Comparison of ENCODE assay signal across 7 cellular contexts in the genomic region with DNA sequence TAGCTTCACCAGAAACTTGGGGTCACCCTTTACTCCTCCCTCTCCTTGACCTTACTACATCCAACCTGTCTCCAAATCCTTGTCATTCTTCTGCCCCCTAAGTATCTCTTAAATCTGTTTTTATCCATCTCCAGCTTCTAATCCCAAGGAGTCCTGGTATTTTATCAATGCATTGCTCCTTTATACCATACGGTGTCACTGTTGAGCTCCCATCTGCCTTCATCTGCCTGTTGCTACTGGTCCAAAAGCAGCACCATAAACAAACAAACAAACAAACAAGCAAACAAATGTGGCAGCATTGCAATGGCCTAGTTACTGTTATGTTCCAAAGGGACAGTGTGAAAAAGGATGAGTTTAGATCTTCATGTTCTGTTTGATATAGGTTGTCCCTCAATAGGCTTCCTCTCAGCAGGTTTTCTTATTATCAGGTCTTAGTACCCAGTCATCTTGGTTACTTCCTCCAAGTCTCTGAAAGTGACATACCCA. TPM values are rescaled to one million over a fixed set of nuclear protein-coding genes. Genes with fewer than 3 reads are reported as not detected.
DNase-seq lines count a peak whose midpoint lies in the region; ATAC-seq and TF ChIP-seq lines count a peak whose summit lies in the region.

No MANE protein-coding gene starts in this region.

- RAD21 ChIA-PET in HCT116 (lab: Charles Lee; ENCODE audit: low non-redundant PET in 1 of 2, low total read pairs in 2 of 2, uncharacterized antibody in 2 of 2, unreplicated experiment in 2 of 2): interaction anchor here in 1 of 2 experiments (0.7 to 1.6 kb wide), 4 partner anchors 136 to 296 kb away, joined by 3 to 7 read pairs (median 6); partner anchors contain the start of gene MRPL17

- H3K4me1 ChIP-seq in HCT116 (ENCODE audit: control insufficient read depth in 1 of 2, insufficient read depth in 2 of 2, low read length in 2 of 2) (no peaks in the 10 kb centered on the region), tibial nerve (no peaks in the 10 kb centered on the region)

- no peak overlapping the region for H3K4me2 ChIP-seq in HCT116 (ENCODE audit: low read length)

- DNase-seq in EH (ENCODE audit: low read depth): peak; percentile 63
- peak; percentile 45 for DNase-seq in HCT116 (ENCODE audit: low read depth, low spot score)
- peak; percentile 9 to 41 for DNase-seq in NCI-H526 (lab: John Stamatoyannopoulos, UW)
- DNase-seq in T47D (ENCODE audit: low read depth in 1 of 2, low spot score in 1 of 2): peak; percentile 23 to 53
- DNase-seq in kidney epithelial cell (ENCODE audit: low read depth): no peak
- peak in 1 of 2 donors; percentile 50 for DNase-seq in tibial nerve (ENCODE audit: low spot score in 2 of 2)
- no peak for DNase-seq in COR-L47 (lab: John Stamatoyannopoulos, UW)

- POLR2A ChIA-PET in HCT116 (lab: Charles Lee): no interaction called here

- no peak overlapping the region for H2AFZ ChIP-seq in HCT116 (ENCODE audit: low read depth, low read length, poor library complexity, severe bottlenecking)

- H3K9me3 ChIP-seq in HCT116 (ENCODE audit: control insufficient read depth in 1 of 2, insufficient read depth in 1 of 2, low read depth in 1 of 2, low read length in 2 of 2) (no peaks in the 10 kb centered on the region), tibial nerve (no peaks in the 10 kb centered on the region)

- no TSS peak for BruUV-seq in HCT116 (replicated peaks; lab: Mats Ljungman, UMichigan)

- TF ChIP-seq POLR2A in HCT116 (IDR thresholded peaks at IDR 0.05; ENCODE audit: borderline replicate concordance, extremely low read depth, insufficient read depth, insufficient read length): no peak
- no peak for TF ChIP-seq POLR2A in tibial nerve (IDR thresholded peaks at IDR 0.05)

- H4K20me1 ChIP-seq in HCT116 (ENCODE audit: insufficient read depth): no peaks in the 10 kb centered on the region

- no peaks in the 10 kb centered on the region for H3K9me2 ChIP-seq in HCT116 (ENCODE audit: insufficient read depth)

- TF ChIP-seq CTCF in HCT116 (IDR thresholded peaks at IDR 0.05 in 2 of 3, conservative IDR thresholded peaks at IDR 0.05 in 1 of 3; ENCODE audit: borderline replicate concordance in 1 of 3, insufficient read depth in 1 of 3, low read depth in 2 of 3, low read length in 2 of 3) (peak; percentile 72 to 86 (median 82)), kidney epithelial cell (IDR thresholded peaks at IDR 0.05; ENCODE audit: insufficient read depth, low read length, poor library complexity, severe bottlenecking) (peak; percentile 76), tibial nerve (IDR thresholded peaks at IDR 0.05) (peak; percentile 55 to 84 (median 65))

- no peak overlapping the region for H3K9ac ChIP-seq in HCT116 (ENCODE audit: low read length)

- ATAC-seq in HCT116: peak; percentile 93

- H3K36me3 ChIP-seq in HCT116 (ENCODE audit: control insufficient read depth in 1 of 2, insufficient read depth in 2 of 2, low read length in 2 of 2): no peaks in the 10 kb centered on the region
- H3K36me3 ChIP-seq in kidney epithelial cell (ENCODE audit: control insufficient read depth, insufficient read depth, low read length): no peaks in the 10 kb centered on the region
- peaks cover 0 to 54% (median 0%) of the 10 kb centered on the region in 3 donors for H3K36me3 ChIP-seq in tibial nerve

- 0% methylated on average over 1 of the region's 1 CpG for WGBS in tibial nerve, 2 donors

- CTCF ChIA-PET in HCT116 (lab: Charles Lee): interaction anchor here (0.6 to 2.2 kb wide), 28 partner anchors 9 to 1460 kb away, joined by 3 to 17 read pairs (median 3); partner anchors contain the start of genes MRPL17, TAF10 and TPP1

- H3K27me3 ChIP-seq in HCT116 (ENCODE audit: insufficient read depth, low read length): no peaks in the 10 kb centered on the region
- H3K27me3 ChIP-seq in kidney epithelial cell (ENCODE audit: control insufficient read depth, insufficient read depth, low read length): no peaks in the 10 kb centered on the region
- H3K27me3 ChIP-seq in tibial nerve: no peaks in the 10 kb centered on the region

- in situ Hi-C loops in T47D (cut with HindIII; ENCODE audit: low pct_unique_long_range_greater_than_20kb, low sequenced_read_pairs): no loop called here

- intact Hi-C loops in HCT116 (cut with micrococcal nuclease): loop anchor here (1.0 to 5.0 kb wide), 3 partner anchors 71 to 175 kb away; partner anchors contain the start of genes ILK, MRPL17 and RRP8

- H3K27ac ChIP-seq in HCT116 (ENCODE audit: low read depth, low read length) (no peak overlapping the region), tibial nerve (no peak overlapping the region)

- H3K4me3 ChIP-seq in HCT116 (replicated peaks in 1 of 2; ENCODE audit: low read depth in 1 of 2, low read length in 2 of 2): no peak overlapping the region
- no peak overlapping the region for H3K4me3 ChIP-seq in kidney epithelial cell (ENCODE audit: low read depth, low read length)
- no peak overlapping the region for H3K4me3 ChIP-seq in tibial nerve

- TF ChIP-seq EP300 in tibial nerve (IDR thresholded peaks at IDR 0.05): no peak

- no peaks in the 10 kb centered on the region for H3K79me2 ChIP-seq in HCT116 (ENCODE audit: insufficient read depth, low read length)

- TF ChIP-seq RAD21 in HCT116 (IDR thresholded peaks at IDR 0.05; ENCODE audit: low read depth): peak; percentile 86

TF ChIP-seq in HCT116, 20 proteins besides CTCF, POLR2A, EP300 and RAD21:
- no peak for TF ChIP-seq EGR1 (IDR thresholded peaks at IDR 0.05; ENCODE audit: low read depth)
- TF ChIP-seq ELF1 (IDR thresholded peaks at IDR 0.05; ENCODE audit: borderline replicate concordance, low read depth): no peak
- no peak for TF ChIP-seq TCF7L2 (IDR thresholded peaks at IDR 0.05; ENCODE audit: borderline replicate concordance, extremely low read depth, insufficient read depth, insufficient read length)
- no peak for TF ChIP-seq ZFX (IDR thresholded peaks at IDR 0.05)
- TF ChIP-seq, protein P1, sequence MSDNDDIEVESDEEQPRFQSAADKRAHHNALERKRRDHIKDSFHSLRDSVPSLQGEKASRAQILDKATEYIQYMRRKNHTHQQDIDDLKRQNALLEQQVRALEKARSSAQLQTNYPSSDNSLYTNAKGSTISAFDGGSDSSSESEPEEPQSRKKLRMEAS (IDR thresholded peaks at IDR 0.05): no peak
- TF ChIP-seq, protein P2, sequence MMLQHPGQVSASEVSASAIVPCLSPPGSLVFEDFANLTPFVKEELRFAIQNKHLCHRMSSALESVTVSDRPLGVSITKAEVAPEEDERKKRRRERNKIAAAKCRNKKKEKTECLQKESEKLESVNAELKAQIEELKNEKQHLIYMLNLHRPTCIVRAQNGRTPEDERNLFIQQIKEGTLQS (IDR thresholded peaks at IDR 0.05): no peak
- TF ChIP-seq POLR2AphosphoS5 (IDR thresholded peaks at IDR 0.05; ENCODE audit: low read depth, low read length): no peak
- TF ChIP-seq EZH2 (IDR thresholded peaks at IDR 0.05): no peak
- TF ChIP-seq YY1 (IDR thresholded peaks at IDR 0.05; ENCODE audit: extremely low read depth, insufficient replicate concordance, low read depth, low read length): no peak
- no peak for TF ChIP-seq SIN3A (IDR thresholded peaks at IDR 0.05; ENCODE audit: low read depth)
- no peak for TF ChIP-seq ZNF274 (IDR thresholded peaks at IDR 0.05; ENCODE audit: low read depth, low read length)
- TF ChIP-seq CEBPB (IDR thresholded peaks at IDR 0.05; ENCODE audit: low read depth): no peak
- no peak for TF ChIP-seq JUND (IDR thresholded peaks at IDR 0.05)
- no peak for TF ChIP-seq FOSL1 (IDR thresholded peaks at IDR 0.05; ENCODE audit: low read depth)
- no peak for TF ChIP-seq CBX3 (IDR thresholded peaks at IDR 0.05; ENCODE audit: low read depth)

RNA-seq across cellular contexts. Expression of gene DNHD1, which starts 34.2 kb away (rescaled TPM):
- total RNA-seq in HCT116 (2021; ENCODE audit: unreplicated experiment): 8.0 TPM
- 4.0 and 5.8 TPM in 2 replicates for polyA plus RNA-seq in HCT116 (2012)
- total RNA-seq in kidney epithelial cell: 2.9 and 3.6 TPM in 2 replicates
- 10 to 100 TPM; 17.2 to 27.3 (median 21.0) TPM for total RNA-seq in tibial nerve

RNA-seq across cellular contexts. Expression of gene TIMM10B, which starts 50.0 kb away (rescaled TPM):
- 22.9 TPM for total RNA-seq in HCT116 (2021; ENCODE audit: unreplicated experiment)
- polyA plus RNA-seq in HCT116 (2012): 16.8 and 20.5 TPM in 2 replicates
- 48.6 and 56.1 TPM in 2 replicates for total RNA-seq in kidney epithelial cell
- total RNA-seq in tibial nerve: 10 to 100 TPM; 37.1 to 66.6 (median 51.7) TPM

RNA-seq across cellular contexts. Expression of gene ARFIP2, which starts 50.2 kb away (rescaled TPM):
- 77.9 TPM for total RNA-seq in HCT116 (2021; ENCODE audit: unreplicated experiment)
- polyA plus RNA-seq in HCT116 (2012): 80.6 and 82.7 TPM in 2 replicates
- 65.2 and 74.6 TPM in 2 replicates for total RNA-seq in kidney epithelial cell
- total RNA-seq in tibial nerve: 10 to 100 TPM; 40.0 to 63.9 (median 49.7) TPM

RNA-seq across cellular contexts. Expression of gene TRIM3, which starts 57.6 kb away (rescaled TPM):
- total RNA-seq in HCT116 (2021; ENCODE audit: unreplicated experiment): 13.4 TPM
- 11.3 and 12.1 TPM in 2 replicates for polyA plus RNA-seq in HCT116 (2012)
- total RNA-seq in kidney epithelial cell: 13.7 and 13.8 TPM in 2 replicates
- 10 to 100 TPM; 25.6 to 47.7 (median 31.8) TPM for total RNA-seq in tibial nerve

Comparison
In these comparisons a context has a peak if more than half of its experiments do, and no peak if none do; other contexts are left out.
1. DNase-seq: peak in EH (single experiment), HCT116 (single experiment), NCI-H526 (2 of 2) and T47D (2 of 2); none in kidney epithelial cell (single experiment) and COR-L47 (single experiment).
2. Peak in every context shown above with its lines, with median percentiles within 50 percentile points of each other: CTCF ChIP-seq.